Comparison of ENCODE assay signal across 25 cellular contexts in genomic region chr6:96547654-96548053, GRCh38. TPM values are rescaled to one million over a fixed set of nuclear protein-coding genes. Genes with fewer than 3 reads are reported as not detected.
DNase-seq lines count a peak whose midpoint lies in the region; ATAC-seq, FAIRE-seq and TF ChIP-seq lines count a peak whose summit lies in the region.
"Had no signal": no experiment of that assay in that cellular context is flagged by ENCODE, and none has a peak within 500 bp of the region (broad histone marks: within the 10 kb centered on the region; RNA-seq: fewer than 3 reads in every experiment).

No MANE protein-coding gene starts in this region.

- H3K4me3 ChIP-seq in K562 (no peak overlapping the region), HepG2 (replicated peaks in 1 of 3; ENCODE audit: insufficient read depth in 1 of 3, low read depth in 2 of 3, low read length in 3 of 3) (no peak overlapping the region), right lobe of liver (no peak overlapping the region)
- H3K4me3 ChIP-seq: BLaER1 treated with 17β-estradiol and CSF1 and Interleukin-3, amounts not matched to agents 10 nM and 100 nM; GM12878 had no signal

- ATAC-seq in K562 (no peak), HepG2 (no peak; the same call in 2 of the 3 replicates), right lobe of liver (peak in 3 of 4 donors; percentile 33 to 56 (median 51))
- ATAC-seq: CD8-positive, alpha-beta T cell; GM12878 had no signal

- H3K4me1 ChIP-seq in K562 (replicated peaks in 1 of 2; ENCODE audit: control insufficient read depth in 2 of 2, insufficient read depth in 2 of 2, low read length in 2 of 2): no peaks in the 10 kb centered on the region
- no peaks in the 10 kb centered on the region for H3K4me1 ChIP-seq in HepG2 (ENCODE audit: insufficient read depth, low read length)
- H3K4me1 ChIP-seq in right lobe of liver: no peaks in the 10 kb centered on the region
- H3K4me1 ChIP-seq: BLaER1 treated with 17β-estradiol and CSF1 and Interleukin-3, amounts not matched to agents 10 nM and 100 nM; Caco-2 had no signal

- TF ChIP-seq RAD21 in K562 (CRISPR knock-in tag; conservative IDR thresholded peaks at IDR 0.05 in 1 of 2, IDR thresholded peaks at IDR 0.05 in 1 of 2) (no peak), HepG2 (CRISPR knock-in tag; IDR thresholded peaks at IDR 0.05) (no peak)

- H3K27me3 ChIP-seq in K562 (ENCODE audit: control insufficient read depth in 2 of 2, insufficient read depth in 2 of 2, low read length in 2 of 2): no peaks in the 10 kb centered on the region
- H3K27me3 ChIP-seq in HepG2 (ENCODE audit: control insufficient read depth in 1 of 2, insufficient read depth in 2 of 2, low read length in 2 of 2): no peaks in the 10 kb centered on the region
- no peaks in the 10 kb centered on the region for H3K27me3 ChIP-seq in right lobe of liver
- H3K27me3 ChIP-seq: BLaER1 treated with 17β-estradiol and CSF1 and Interleukin-3, amounts not matched to agents 10 nM and 100 nM had no signal

- WGBS in K562 (ENCODE audit: insufficient coverage, low coverage, missing lambda C conversion rate): 84% methylated on average over 4 of the region's 4 CpGs
- 98% methylated on average over 4 of the region's 4 CpGs for WGBS in HepG2 (ENCODE audit: low lambda C conversion rate)
- WGBS in right lobe of liver (ENCODE audit: insufficient coverage, low coverage, low lambda C conversion rate, missing lambda C conversion rate): 77% methylated on average over 4 of the region's 4 CpGs

- H2AFZ ChIP-seq in K562 (ENCODE audit: low read depth, low read length): no peak overlapping the region
- no peak overlapping the region for H2AFZ ChIP-seq in HepG2 (ENCODE audit: low read length)

- H3K36me3 ChIP-seq in K562 (ENCODE audit: control insufficient read depth, insufficient read depth, low read length): peaks cover 40% of the 10 kb centered on the region
- peaks cover 4 to 41% of the 10 kb centered on the region in 2 experiments for H3K36me3 ChIP-seq in HepG2 (replicated peaks in 1 of 2; ENCODE audit: control insufficient read depth in 1 of 2, insufficient read depth in 2 of 2, low read length in 2 of 2)
- H3K36me3 ChIP-seq in right lobe of liver: peaks cover 0 to 69% (median 7%) of the 10 kb centered on the region in 4 donors

- H3K9me1 ChIP-seq in K562 (ENCODE audit: control insufficient read depth, insufficient read depth, low read length): no peaks in the 10 kb centered on the region

- no peak for TF ChIP-seq POLR2A in K562 (conservative IDR thresholded peaks at IDR 0.05)
- TF ChIP-seq POLR2A in HepG2 (IDR thresholded peaks at IDR 0.05; ENCODE audit: insufficient read depth in 1 of 2, low read depth in 2 of 2, low read length in 2 of 2): no peak
- TF ChIP-seq POLR2A in right lobe of liver (IDR thresholded peaks at IDR 0.05): no peak
- no peak for TF ChIP-seq POLR2A in GM12891 (IDR thresholded peaks at IDR 0.05; ENCODE audit: low read depth, low read length)

- DNase-seq in K562 (ENCODE audit: extremely low read depth in 1 of 4, low spot score in 3 of 4) (no peak), HepG2 (ENCODE audit: low spot score) (no peak), right lobe of liver (no peak), HT-29 (ENCODE audit: low spot score) (no peak), GM12891 (ENCODE audit: insufficient read length, low spot score) (no peak)
- DNase-seq in activated effector memory CD4-positive, alpha-beta T cell treated with Interleukin-2 at 50 U/mL for 16 hours: no peak
- DNase-seq: 8988T; ACHN; Caco-2; Calu3; CD4-positive, alpha-beta T cell; CD8-positive, alpha-beta T cell; DMS79; DND-41; EL; GDM1 had no signal

- no peaks in the 10 kb centered on the region for H3K9me3 ChIP-seq in K562 (replicated peaks; ENCODE audit: control insufficient read depth, insufficient read depth, low read depth, low read length)
- no peaks in the 10 kb centered on the region for H3K9me3 ChIP-seq in HepG2 (ENCODE audit: low read length)
- no peaks in the 10 kb centered on the region for H3K9me3 ChIP-seq in right lobe of liver
- H3K9me3 ChIP-seq: Caco-2 had no signal

- TF ChIP-seq CTCF in K562 (IDR thresholded peaks at IDR 0.05 in 2 of 3, conservative IDR thresholded peaks at IDR 0.05 in 1 of 3; ENCODE audit: insufficient read depth in 2 of 3, low read depth in 1 of 3, low read length in 3 of 3) (no peak), HepG2 (CRISPR knock-in tag; IDR thresholded peaks at IDR 0.05) (no peak), right lobe of liver (IDR thresholded peaks at IDR 0.05) (no peak)

- intact Hi-C loops in K562 (cut with micrococcal nuclease): loop anchor here (10.0 kb wide), 2 partner anchors 337 to 507 kb away; no protein-coding TSS in a partner anchor
- intact Hi-C loops in HepG2 (cut with micrococcal nuclease; ENCODE audit: unreplicated experiment): no loop called here
- intact Hi-C loops in right lobe of liver (cut with DNase I): no loop called here

- H3K9ac ChIP-seq in K562 (ENCODE audit: insufficient read depth in 1 of 2, low read depth in 2 of 2, low read length in 2 of 2) (no peak overlapping the region), HepG2 (ENCODE audit: insufficient read depth, low read depth, low read length) (no peak overlapping the region)
- H3K9ac ChIP-seq: BLaER1 treated with 17β-estradiol and CSF1 and Interleukin-3, amounts not matched to agents 10 nM and 100 nM had no signal

- in situ Hi-C loops in K562 (cut with MboI): no loop called here
- in situ Hi-C loops in HepG2 (cut with HindIII; ENCODE audit: extremely low pct_ligation_motif_present, low pct_unique_long_range_greater_than_20kb): no loop called here

- H3K4me2 ChIP-seq in K562 (ENCODE audit: insufficient read depth, low read length) (no peak overlapping the region), HepG2 (ENCODE audit: low read depth, low read length) (no peak overlapping the region)
- H3K4me2 ChIP-seq: BLaER1 treated with 17β-estradiol and CSF1 and Interleukin-3, amounts not matched to agents 10 nM and 100 nM had no signal

- H4K20me1 ChIP-seq in K562 (replicated peaks; ENCODE audit: control insufficient read depth, insufficient read depth, low read length) (no peaks in the 10 kb centered on the region), HepG2 (ENCODE audit: insufficient read depth, low read length) (no peaks in the 10 kb centered on the region)
- H4K20me1 ChIP-seq: BLaER1 treated with 17β-estradiol and CSF1 and Interleukin-3, amounts not matched to agents 10 nM and 100 nM had no signal

- FAIRE-seq in K562 (lab: Jason Lieb, UNC) (no peak), HepG2 (lab: Jason Lieb, UNC) (no peak), GM12891 (lab: Jason Lieb, UNC) (no peak)
- FAIRE-seq: A204.1, GM12878, GM18507 had no signal

- BruUV-seq in K562 (replicated peaks; lab: Mats Ljungman, UMichigan) (no TSS peak), HepG2 (replicated peaks; lab: Mats Ljungman, UMichigan) (no TSS peak)

- TF ChIP-seq EP300 in K562 (IDR thresholded peaks at IDR 0.05; ENCODE audit: low read length): no peak
- no peak for TF ChIP-seq EP300 in HepG2 (IDR thresholded peaks at IDR 0.05; ENCODE audit: low read depth in 2 of 2, low read length in 2 of 2)
- TF ChIP-seq EP300 in HepG2 (CRISPR knock-in tag; IDR thresholded peaks at IDR 0.05; ENCODE audit: borderline replicate concordance): no peak

- H3K79me2 ChIP-seq in K562 (ENCODE audit: control insufficient read depth, insufficient read depth, low read length) (no peaks in the 10 kb centered on the region), HepG2 (ENCODE audit: insufficient read depth, low read length) (no peaks in the 10 kb centered on the region)

- H3K27ac ChIP-seq in K562 (ENCODE audit: extremely low read depth, low read depth, low read length): no peak overlapping the region
- H3K27ac ChIP-seq in HepG2 (ENCODE audit: extremely low read length, insufficient read depth, low read length): no peak overlapping the region
- no peak overlapping the region for H3K27ac ChIP-seq in right lobe of liver
- H3K27ac ChIP-seq: BLaER1 treated with 17β-estradiol and CSF1 and Interleukin-3, amounts not matched to agents 10 nM and 100 nM; C4-2B had no signal

- POLR2A ChIA-PET in K562 (lab: Yijun Ruan, JAX): no interaction called here
- POLR2A ChIA-PET in HepG2 (lab: Yijun Ruan, JAX): no interaction called here

- CTCF ChIA-PET in K562 (lab: Yijun Ruan, JAX; ENCODE audit: low intra/inter-chr PET ratio): no interaction called here
- CTCF ChIA-PET in HepG2 (lab: Yijun Ruan, JAX; ENCODE audit: low intra/inter-chr PET ratio, low total read pairs): no interaction called here

RNA-seq across cellular contexts. Expression of gene FHL5, which starts 15.3 kb away (rescaled TPM):
- not detected in 2 replicates for total RNA-seq in K562 (2011; cell fraction: chromatin; rRNA removed; ENCODE audit: low replicate concordance)
- total RNA-seq in K562 (2011; cell fraction: nucleolus; rRNA removed): not detected in 2 replicates
- total RNA-seq in K562 (2011; cell fraction: nucleoplasm; rRNA removed): not detected in 2 replicates
- not detected in 2 replicates for total RNA-seq in K562 (2014; rRNA removed)
- total RNA-seq in K562 (2014; rRNA removed; fragmentation: Illumina TruSeq; extraction: Trizol): not detected in 2 replicates
- total RNA-seq in K562 (2015; rRNA removed; fragmentation: Illumina TruSeq; extraction: Trizol): not detected in 2 replicates
- total RNA-seq in K562 (2021): not detected in 2 replicates
- polyA plus RNA-seq in K562 (2011; rRNA removed): not detected in 2 replicates
- not detected in 2 replicates for polyA plus RNA-seq in K562 (2011; cell fraction: cytosol; rRNA removed)
- polyA plus RNA-seq in K562 (2011; cell fraction: nucleus; rRNA removed): not detected in 2 replicates
- polyA plus RNA-seq in K562 (2012): not detected in 2 replicates
- not detected in 2 replicates for polyA plus RNA-seq in K562 (2014; fragmentation: Illumina TruSeq; extraction: Trizol)
- polyA plus RNA-seq in K562 (2014; fragmentation: Nextera tagmentation; extraction: Ambion mirVana): not detected
- polyA plus RNA-seq in K562 (2014; rRNA removed): not detected in 2 replicates
- not detected in 2 replicates for polyA minus RNA-seq in K562 (2011; rRNA and poly(A)+ RNA removed)
- not detected in 2 replicates for polyA minus RNA-seq in K562 (2011; cell fraction: cytosol; rRNA and poly(A)+ RNA removed)
- not detected in 2 replicates for polyA minus RNA-seq in K562 (2011; cell fraction: nucleus; rRNA and poly(A)+ RNA removed)
- not detected in 2 replicates for total RNA-seq in HepG2 (2016; rRNA removed; fragmentation: Illumina TruSeq; extraction: Trizol)
- total RNA-seq in HepG2 (2016; cell fraction: cytosol; rRNA removed; fragmentation: Illumina TruSeq; extraction: Trizol; ENCODE audit: low read depth): not detected in 2 replicates
- not detected in 2 replicates for total RNA-seq in HepG2 (2016; cell fraction: insoluble cytoplasmic fraction; rRNA removed; fragmentation: Illumina TruSeq; extraction: Trizol)
- not detected in 2 replicates for total RNA-seq in HepG2 (2016; cell fraction: membrane; rRNA removed; fragmentation: Illumina TruSeq; extraction: Trizol)
- not detected in 2 replicates for total RNA-seq in HepG2 (2016; cell fraction: nucleus; rRNA removed; fragmentation: Illumina TruSeq; extraction: Trizol)
- not detected in 2 replicates for polyA plus RNA-seq in HepG2 (2011; rRNA removed)
- polyA plus RNA-seq in HepG2 (2011; cell fraction: cytosol; rRNA removed): not detected in 2 replicates
- not detected in 2 replicates for polyA plus RNA-seq in HepG2 (2011; cell fraction: nucleus; rRNA removed)
- not detected in 2 replicates for polyA plus RNA-seq in HepG2 (2012)
- not detected in 2 replicates for polyA plus RNA-seq in HepG2 (2016; cell fraction: cytosol; fragmentation: Illumina TruSeq; extraction: Trizol; ENCODE audit: low read depth)
- polyA plus RNA-seq in HepG2 (2016; cell fraction: insoluble cytoplasmic fraction; fragmentation: Illumina TruSeq; extraction: Trizol; ENCODE audit: low read depth): not detected in 2 replicates
- polyA plus RNA-seq in HepG2 (2016; cell fraction: membrane; fragmentation: Illumina TruSeq; extraction: Trizol; ENCODE audit: low read depth): not detected in 2 replicates
- not detected in 2 replicates for polyA plus RNA-seq in HepG2 (2016; cell fraction: nucleus; fragmentation: Illumina TruSeq; extraction: Trizol; ENCODE audit: insufficient read depth, low read depth)
- not detected in 2 replicates for polyA minus RNA-seq in HepG2 (2011; rRNA and poly(A)+ RNA removed; ENCODE audit: low replicate concordance)
- polyA minus RNA-seq in HepG2 (2011; cell fraction: cytosol; rRNA and poly(A)+ RNA removed): not detected in 2 replicates
- not detected in 2 replicates for polyA minus RNA-seq in HepG2 (2011; cell fraction: nucleus; rRNA and poly(A)+ RNA removed)
- total RNA-seq in right lobe of liver: under 1 TPM in 4 of 6 experiments, not detected in 2; 0.20 to 0.33 (median 0.28) TPM
- total RNA-seq in HT-29 (2014; rRNA removed; shearing (Covaris generic)): not detected in 2 replicates
- polyA plus RNA-seq in GM12891 (2012; ENCODE audit: low read depth, missing spikeins): not detected
- total RNA-seq: Caco-2; Calu3; CD4-positive, alpha-beta T cell; CD8-positive, alpha-beta T cell; Daoy; G401; GM12878 had no signal
- polyA plus RNA-seq: AG04450, BJ had no signal

RNA-seq across cellular contexts. Expression of gene UFL1, which starts 26.0 kb away (rescaled TPM):
- total RNA-seq in K562 (2011; cell fraction: chromatin; rRNA removed; ENCODE audit: low replicate concordance): 7.8 and 28.7 TPM in 2 replicates
- 5.3 and 7.9 TPM in 2 replicates for total RNA-seq in K562 (2011; cell fraction: nucleolus; rRNA removed)
- total RNA-seq in K562 (2011; cell fraction: nucleoplasm; rRNA removed): 12.2 and 17.6 TPM in 2 replicates
- total RNA-seq in K562 (2014; rRNA removed) (10.9 TPM in 2 replicates), K562 (2014; rRNA removed; fragmentation: Illumina TruSeq; extraction: Trizol) (18.9 and 22.9 TPM in 2 replicates), K562 (2015; rRNA removed; fragmentation: Illumina TruSeq; extraction: Trizol) (16.4 and 18.3 TPM in 2 replicates), K562 (2021) (15.8 and 16.2 TPM in 2 replicates), HepG2 (2016; rRNA removed; fragmentation: Illumina TruSeq; extraction: Trizol) (16.3 and 24.7 TPM in 2 replicates), right lobe of liver (10 to 100 TPM; 15.1 to 17.5 (median 15.9) TPM)
- polyA plus RNA-seq in K562 (2011; rRNA removed) (18.1 and 18.9 TPM in 2 replicates), K562 (2014; fragmentation: Illumina TruSeq; extraction: Trizol) (18.8 and 20.8 TPM in 2 replicates), K562 (2014; fragmentation: Nextera tagmentation; extraction: Ambion mirVana) (10 to 100 TPM; 21.3 to 23.1 TPM), K562 (2014; rRNA removed) (12.5 and 12.6 TPM in 2 replicates), HepG2 (2011; rRNA removed) (7.4 and 8.8 TPM in 2 replicates)
- polyA plus RNA-seq in K562 (2011; cell fraction: cytosol; rRNA removed): 1.7 and 5.8 TPM in 2 replicates
- 13.4 and 26.5 TPM in 2 replicates for polyA plus RNA-seq in K562 (2011; cell fraction: nucleus; rRNA removed)
- 12.1 and 18.9 TPM in 2 replicates for polyA plus RNA-seq in K562 (2012)
- 14.2 and 20.2 TPM in 2 replicates for polyA minus RNA-seq in K562 (2011; rRNA and poly(A)+ RNA removed)
- polyA minus RNA-seq in K562 (2011; cell fraction: cytosol; rRNA and poly(A)+ RNA removed): 7.1 and 9.8 TPM in 2 replicates
- polyA minus RNA-seq in K562 (2011; cell fraction: nucleus; rRNA and poly(A)+ RNA removed): 8.9 and 20.4 TPM in 2 replicates
- total RNA-seq in HepG2 (2016; cell fraction: cytosol; rRNA removed; fragmentation: Illumina TruSeq; extraction: Trizol; ENCODE audit: low read depth): 1.4 and 2.9 TPM in 2 replicates
- 15.5 and 23.9 TPM in 2 replicates for total RNA-seq in HepG2 (2016; cell fraction: insoluble cytoplasmic fraction; rRNA removed; fragmentation: Illumina TruSeq; extraction: Trizol)
- total RNA-seq in HepG2 (2016; cell fraction: membrane; rRNA removed; fragmentation: Illumina TruSeq; extraction: Trizol): 4.3 and 5.0 TPM in 2 replicates
- total RNA-seq in HepG2 (2016; cell fraction: nucleus; rRNA removed; fragmentation: Illumina TruSeq; extraction: Trizol): 33.4 and 33.5 TPM in 2 replicates
- polyA plus RNA-seq in HepG2 (2011; cell fraction: cytosol; rRNA removed): 2.1 and 4.2 TPM in 2 replicates
- 6.8 and 8.2 TPM in 2 replicates for polyA plus RNA-seq in HepG2 (2011; cell fraction: nucleus; rRNA removed)
- 14.8 and 22.3 TPM in 2 replicates for polyA plus RNA-seq in HepG2 (2012)
- polyA plus RNA-seq in HepG2 (2016; cell fraction: cytosol; fragmentation: Illumina TruSeq; extraction: Trizol; ENCODE audit: low read depth): 0.82 and 0.85 TPM in 2 replicates
- 11.1 and 11.4 TPM in 2 replicates for polyA plus RNA-seq in HepG2 (2016; cell fraction: insoluble cytoplasmic fraction; fragmentation: Illumina TruSeq; extraction: Trizol; ENCODE audit: low read depth)
- 1.7 and 2.2 TPM in 2 replicates for polyA plus RNA-seq in HepG2 (2016; cell fraction: membrane; fragmentation: Illumina TruSeq; extraction: Trizol; ENCODE audit: low read depth)
- polyA plus RNA-seq in HepG2 (2016; cell fraction: nucleus; fragmentation: Illumina TruSeq; extraction: Trizol; ENCODE audit: insufficient read depth, low read depth): 35.0 and 36.6 TPM in 2 replicates
- 2.5 and 3.2 TPM in 2 replicates for polyA minus RNA-seq in HepG2 (2011; rRNA and poly(A)+ RNA removed; ENCODE audit: low replicate concordance)
- 10.5 and 11.4 TPM in 2 replicates for polyA minus RNA-seq in HepG2 (2011; cell fraction: cytosol; rRNA and poly(A)+ RNA removed)
- polyA minus RNA-seq in HepG2 (2011; cell fraction: nucleus; rRNA and poly(A)+ RNA removed): 19.5 and 20.1 TPM in 2 replicates
- 4.3 and 5.0 TPM in 2 replicates for total RNA-seq in HT-29 (2014; rRNA removed; shearing (Covaris generic))
- 10.2 TPM for polyA plus RNA-seq in GM12891 (2012; ENCODE audit: low read depth, missing spikeins)

Comparison
In these comparisons a context has a peak if more than half of its experiments do, and no peak if none do; other contexts are left out.
1. ATAC-seq: peak in right lobe of liver (3 of 4); none in K562 (single experiment) and HepG2 (single experiment).